8 cellular contexts compared by ENCODE assay signal in the genomic region with DNA sequence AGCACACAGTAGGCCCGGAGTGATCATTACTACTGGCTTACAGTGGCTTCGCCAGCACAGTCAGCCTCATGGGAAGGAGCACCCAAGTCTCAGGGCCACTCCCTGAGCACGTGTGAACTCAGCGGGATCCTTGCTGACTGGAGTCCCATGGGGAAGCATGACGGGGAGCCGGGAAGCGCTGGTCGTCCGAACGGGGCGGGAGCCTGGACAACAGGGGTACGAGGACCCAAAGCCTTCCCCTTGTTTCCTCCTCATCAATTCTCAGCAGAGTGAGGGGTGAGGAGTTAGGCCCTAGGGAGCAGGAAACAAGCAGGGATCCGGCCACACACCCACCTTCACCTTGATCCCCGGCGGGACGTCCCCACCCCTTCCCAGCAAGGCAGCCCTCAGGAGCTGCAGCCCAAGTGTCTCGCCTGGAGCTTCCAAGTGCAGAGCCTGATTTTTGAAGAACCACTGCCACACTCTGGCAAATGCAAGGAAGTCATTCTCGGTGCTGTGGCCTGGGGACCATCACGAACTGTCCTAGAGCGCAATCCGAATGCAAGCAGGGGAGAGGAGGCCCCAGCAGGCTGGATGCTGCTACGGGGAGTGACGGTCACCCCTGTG. TPM values are rescaled to one million over a fixed set of nuclear protein-coding genes. Genes with fewer than 3 reads are reported as not detected.
DNase-seq lines count a peak whose midpoint lies in the region; ATAC-seq and TF ChIP-seq lines count a peak whose summit lies in the region.

No MANE protein-coding gene starts in this region.

- peaks cover 5% of the 10 kb centered on the region for H3K4me1 ChIP-seq in effector memory CD4-positive, alpha-beta T cell (ENCODE audit: control insufficient read depth, insufficient read depth, low read length, poor library complexity, severe bottlenecking)

- no peaks in the 10 kb centered on the region for H3K9me3 Mint-ChIP-seq in stimulated activated naive CD8-positive, alpha-beta T cell treated with anti-CD3 and anti-CD28 coated beads, Interleukin-15, amount 100 ng/mL, for 72 hours
- H3K9me3 Mint-ChIP-seq in glutamatergic neuron (ENCODE audit: unreplicated experiment) = peaks cover 2% of the 10 kb centered on the region

- H3K4me3 Mint-ChIP-seq in stimulated activated naive CD8-positive, alpha-beta T cell treated with anti-CD3 and anti-CD28 coated beads, Interleukin-15, amount 100 ng/mL, for 72 hours = no peak overlapping the region
- peak overlapping the region; percentile 80 for H3K4me3 Mint-ChIP-seq in glutamatergic neuron (ENCODE audit: unreplicated experiment)

- H3K36me3 ChIP-seq in effector memory CD4-positive, alpha-beta T cell (ENCODE audit: control insufficient read depth, insufficient read depth, low read length) = no peaks in the 10 kb centered on the region

- H3K27ac ChIP-seq in effector memory CD4-positive, alpha-beta T cell (ENCODE audit: insufficient read depth, low read length, poor library complexity, severe bottlenecking) = no peak overlapping the region

- peaks cover 18% of the 10 kb centered on the region for H3K4me1 Mint-ChIP-seq in stimulated activated naive CD8-positive, alpha-beta T cell treated with anti-CD3 and anti-CD28 coated beads, Interleukin-15, amount 100 ng/mL, for 72 hours
- H3K4me1 Mint-ChIP-seq in glutamatergic neuron (ENCODE audit: low read depth, unreplicated experiment) = peaks cover 8% of the 10 kb centered on the region

- ATAC-seq in stimulated activated naive CD8-positive, alpha-beta T cell treated with anti-CD3 and anti-CD28 coated beads, Interleukin-15, amount 100 ng/mL, for 72 hours = peak; percentile 28
- ATAC-seq in stimulated activated naive CD8-positive, alpha-beta T cell treated with anti-CD3 and anti-CD28 coated beads, Interleukin-15, Interleukin-2, amounts not matched to agents 100 U/mL and 50 U/mL, for 24 hours = no peak

- no peak for DNase-seq in stimulated activated naive CD8-positive, alpha-beta T cell treated with anti-CD3 and anti-CD28 coated beads, Interleukin-15, amount 100 ng/mL, for 72 hours
- DNase-seq in stimulated activated naive CD8-positive, alpha-beta T cell treated with anti-CD3 and anti-CD28 coated beads, Interleukin-15, Interleukin-2, amounts not matched to agents 100 U/mL and 50 U/mL, for 24 hours = no peak
- DNase-seq in SK-N-DZ (ENCODE audit: low spot score) = peak; percentile 90
- DNase-seq in glutamatergic neuron = peak; percentile 45
- DNase-seq in occipital lobe (lab: John Stamatoyannopoulos, UW) = peak; percentile 37
- no peak for DNase-seq in activated CD4-positive, alpha-beta T cell treated with anti-CD3 and anti-CD28 coated beads, Interleukin-2, amount 50 U/mL, for 48 hours
- no peak for DNase-seq in NCI-H2029 (lab: John Stamatoyannopoulos, UW)
- no peak for DNase-seq in effector memory CD4-positive, alpha-beta T cell

- H3K27me3 ChIP-seq in effector memory CD4-positive, alpha-beta T cell (replicated peaks; ENCODE audit: control insufficient read depth, insufficient read depth, low read length, poor library complexity, severe bottlenecking) = no peaks in the 10 kb centered on the region

- H3K27ac Mint-ChIP-seq in stimulated activated naive CD8-positive, alpha-beta T cell treated with anti-CD3 and anti-CD28 coated beads, Interleukin-15, amount 100 ng/mL, for 72 hours = no peak overlapping the region
- no peak overlapping the region for H3K27ac Mint-ChIP-seq in glutamatergic neuron (ENCODE audit: unreplicated experiment)

- H3K4me3 ChIP-seq in effector memory CD4-positive, alpha-beta T cell (ENCODE audit: insufficient read depth, low read depth, low read length, poor library complexity, severe bottlenecking) = no peak overlapping the region

- no peaks in the 10 kb centered on the region for H3K36me3 Mint-ChIP-seq in glutamatergic neuron (ENCODE audit: unreplicated experiment)

- no peak for TF ChIP-seq CTCF in glutamatergic neuron (IDR thresholded peaks at IDR 0.05; ENCODE audit: partially characterized antibody, unreplicated experiment)

- H3K9me3 ChIP-seq in effector memory CD4-positive, alpha-beta T cell (ENCODE audit: control insufficient read depth, low read length) = no peaks in the 10 kb centered on the region

- H3K27me3 Mint-ChIP-seq in stimulated activated naive CD8-positive, alpha-beta T cell treated with anti-CD3 and anti-CD28 coated beads, Interleukin-15, amount 100 ng/mL, for 72 hours = peaks cover 37% of the 10 kb centered on the region
- H3K27me3 Mint-ChIP-seq in glutamatergic neuron (ENCODE audit: unreplicated experiment) = peaks cover 8% of the 10 kb centered on the region

RNA-seq across cellular contexts. Expression of a gene that starts 35.5 kb away (rescaled TPM):
- polyA plus RNA-seq in SK-N-DZ (2014; cell fraction: cytosol; rRNA removed) = 160 and 181 TPM in 2 replicates
- polyA plus RNA-seq in SK-N-DZ (2014; cell fraction: nucleus; rRNA removed) = 60.2 and 62.0 TPM in 2 replicates
- 166 TPM for total RNA-seq in glutamatergic neuron (ENCODE audit: unreplicated experiment)
- total RNA-seq in occipital lobe = 181 TPM

Comparison
In these comparisons a context has a peak if more than half of its experiments do, and no peak if none do; other contexts are left out.
1. DNase-seq: peak in SK-N-DZ (single experiment), glutamatergic neuron (single experiment) and occipital lobe (single experiment); none in stimulated activated naive CD8-positive, alpha-beta T cell treated with anti-CD3 and anti-CD28 coated beads, Interleukin-15, amount 100 ng/mL, for 72 hours (0 of 2), stimulated activated naive CD8-positive, alpha-beta T cell treated with anti-CD3 and anti-CD28 coated beads, Interleukin-15, Interleukin-2, amounts not matched to agents 100 U/mL and 50 U/mL, for 24 hours (single experiment), activated CD4-positive, alpha-beta T cell treated with anti-CD3 and anti-CD28 coated beads, Interleukin-2, amount 50 U/mL, for 48 hours (0 of 2), NCI-H2029 (single experiment) and effector memory CD4-positive, alpha-beta T cell (0 of 3).